15 cellular contexts compared by ENCODE assay signal in the genomic region with DNA sequence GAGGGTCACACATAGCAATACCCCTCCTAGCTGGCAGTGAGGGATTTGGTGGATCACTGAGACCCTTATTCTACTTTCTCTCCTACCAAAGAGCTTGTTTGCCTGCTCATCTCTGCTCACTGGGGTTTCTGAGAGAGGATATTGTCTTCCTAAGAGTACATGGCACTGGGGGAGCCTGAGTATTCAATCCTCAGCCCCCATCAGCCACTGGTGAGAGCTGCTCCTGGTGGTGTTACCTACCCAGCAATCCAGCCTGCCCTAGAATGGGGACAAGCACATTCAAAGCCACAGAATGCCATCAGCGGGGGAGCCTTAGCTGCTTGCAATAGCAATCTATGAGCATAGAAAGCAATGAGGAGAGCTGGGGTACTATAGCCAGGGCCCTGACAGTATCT.
"Had no signal": no experiment of that assay in that cellular context is flagged by ENCODE, and none has a peak within 500 bp of the region (broad histone marks: within the 10 kb centered on the region; RNA-seq: fewer than 3 reads in every experiment).

No MANE protein-coding gene starts in this region.

- H3K4me1 Mint-ChIP-seq: central memory CD8-positive, alpha-beta T cell had no signal

- H3K27ac Mint-ChIP-seq: effector memory CD8-positive, alpha-beta T cell; mesothelial cell of epicardium; natural killer cell treated with Interleukin-12 subunit alpha and Interleukin-12 subunit beta and Interleukin-15 and Interleukin-18, amount 100 ng/mL, for 72 hours; type B pancreatic cell had no signal

- DNase-seq: effector memory CD8-positive, alpha-beta T cell; gastrocnemius medialis; kidney; mammary epithelial cell; sigmoid colon; stimulated activated CD4-positive, alpha-beta T cell treated with anti-CD3 and anti-CD28 coated beads, Interleukin-12 subunit alpha, Interleukin-12 subunit beta, amount 100 ng/mL, for 4 hours; stimulated activated naive CD4-positive, alpha-beta T cell treated with Interleukin-2 at 50 U/mL for 16 hours had no signal

- ATAC-seq: effector memory CD8-positive, alpha-beta T cell; gastrocnemius medialis; natural killer cell treated with Interleukin-12 subunit alpha and Interleukin-12 subunit beta and Interleukin-15 and Interleukin-18, amount 100 ng/mL, for 72 hours had no signal

- H3K4me3 Mint-ChIP-seq: central memory CD8-positive, alpha-beta T cell; effector memory CD8-positive, alpha-beta T cell; mesothelial cell of epicardium; natural killer cell treated with Interleukin-12 subunit alpha and Interleukin-12 subunit beta and Interleukin-15 and Interleukin-18, amount 100 ng/mL, for 72 hours; type B pancreatic cell had no signal

- H3K27me3 ChIP-seq: esophagus muscularis mucosa, gastrocnemius medialis, sigmoid colon, thyroid gland had no signal

- H3K9me3 Mint-ChIP-seq: mesothelial cell of epicardium; natural killer cell treated with Interleukin-12 subunit alpha and Interleukin-12 subunit beta and Interleukin-15 and Interleukin-18, amount 100 ng/mL, for 72 hours; type B pancreatic cell had no signal

- H3K27ac ChIP-seq: epithelial cell of prostate, esophagus muscularis mucosa, gastrocnemius medialis, sigmoid colon, skin epidermis had no signal

- H3K4me1 ChIP-seq: gastrocnemius medialis had no signal

- H3K36me3 Mint-ChIP-seq: mesothelial cell of epicardium; natural killer cell treated with Interleukin-12 subunit alpha and Interleukin-12 subunit beta and Interleukin-15 and Interleukin-18, amount 100 ng/mL, for 72 hours; type B pancreatic cell had no signal

- H3K36me3 ChIP-seq: esophagus muscularis mucosa, gastrocnemius medialis, sigmoid colon, thyroid gland had no signal

- H3K4me3 ChIP-seq: esophagus muscularis mucosa, gastrocnemius medialis, sigmoid colon, skin epidermis, thyroid gland had no signal
